Comparison of ENCODE assay signal across 16 cellular contexts in the genomic region with DNA sequence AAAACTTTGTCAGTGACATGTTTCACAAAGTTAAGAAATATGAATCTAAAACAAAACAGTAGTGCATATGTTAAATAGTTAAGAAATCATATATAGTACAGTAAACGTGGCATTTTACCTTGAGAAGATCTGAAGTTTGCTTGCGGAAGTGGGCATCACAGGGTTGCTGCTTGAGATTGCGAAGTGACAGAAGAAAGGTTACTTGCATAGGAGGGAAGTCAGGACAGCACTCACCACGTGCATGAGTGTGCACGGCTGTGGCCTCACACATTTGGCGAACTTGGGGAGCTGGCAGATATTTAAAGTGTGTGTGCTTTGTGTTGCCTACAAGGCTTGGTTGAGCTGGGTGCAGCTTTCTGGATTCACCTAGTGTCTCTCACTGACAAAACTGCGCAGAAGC.
"Had no signal": no experiment of that assay in that cellular context is flagged by ENCODE, and none has a peak within 500 bp of the region (broad histone marks: within the 10 kb centered on the region; RNA-seq: fewer than 3 reads in every experiment).

No MANE protein-coding gene starts in this region.

- DNase-seq: activated CD8-positive, alpha-beta memory T cell treated with anti-CD3 and anti-CD28 coated beads, Interleukin-2, amount 50 U/mL, for 48 hours; activated naive CD4-positive, alpha-beta T cell treated with Interleukin-2 at 50 U/mL for 16 hours; activated T-cell treated with anti-CD3 and anti-CD28 coated beads, Interleukin-2, amount 50 U/mL, for 4 hours; anterior cingulate cortex; body of pancreas; heart left ventricle; left ventricle myocardium superior; mammary epithelial cell; nephron progenitor cell; right lobe of liver; stimulated activated CD4-positive, alpha-beta T cell treated with anti-CD3 and anti-CD28 coated beads, Interleukin-1b, Interleukin-23, amount 100 ng/mL, for 48 hours; stomach had no signal

- H3K4me3 Mint-ChIP-seq: activated T-cell treated with anti-CD3 and anti-CD28 coated beads, Interleukin-2, amount 50 U/mL, for 4 hours; mesothelial cell of epicardium; nephron progenitor cell; T-cell; T-helper 2 cell treated with Interferon-gamma antibody and Interleukin-4, amounts not matched to agents 5 μg/mL and 100 μg/mL, for 36 hours had no signal

- ATAC-seq: activated T-cell treated with anti-CD3 and anti-CD28 coated beads, Interleukin-2, amount 50 U/mL, for 4 hours; body of pancreas; heart left ventricle; left ventricle myocardium superior; right lobe of liver had no signal

- H3K27ac Mint-ChIP-seq: activated T-helper 2 cell treated with anti-CD3 and anti-CD28 coated beads, Interferon-gamma antibody, Interleukin-2, Interleukin-4, amounts not matched to agents 10 μg/mL and 5 μg/mL and 100 μg/mL, durations not matched to agents 14 hours and 24 hours and 36 hours; mesothelial cell of epicardium; nephron progenitor cell; T-cell; T-helper 2 cell treated with Interferon-gamma antibody and Interleukin-4, amounts not matched to agents 5 μg/mL and 100 μg/mL, for 36 hours had no signal

- H3K4me1 Mint-ChIP-seq: nephron progenitor cell had no signal

- H3K36me3 Mint-ChIP-seq: mesothelial cell of epicardium had no signal

- H3K9me3 Mint-ChIP-seq: activated T-cell treated with anti-CD3 and anti-CD28 coated beads, Interleukin-2, amount 50 U/mL, for 4 hours; activated T-helper 2 cell treated with anti-CD3 and anti-CD28 coated beads, Interferon-gamma antibody, Interleukin-2, Interleukin-4, amounts not matched to agents 10 μg/mL and 5 μg/mL and 100 μg/mL, durations not matched to agents 14 hours and 24 hours and 36 hours; mesothelial cell of epicardium; nephron progenitor cell; T-cell; T-helper 2 cell treated with Interferon-gamma antibody and Interleukin-4, amounts not matched to agents 5 μg/mL and 100 μg/mL, for 36 hours had no signal
